Comparison of ENCODE assay signal across 29 cellular contexts in genomic region chr12:106480259-106480658, GRCh38.
"Had no signal": no experiment of that assay in that cellular context is flagged by ENCODE, and none has a peak within 500 bp of the region (broad histone marks: within the 10 kb centered on the region; RNA-seq: fewer than 3 reads in every experiment).

No MANE protein-coding gene starts in this region.

- H3K4me1 Mint-ChIP-seq: activated CD4-positive, alpha-beta memory T cell treated with anti-CD3 and anti-CD28 coated beads, Interleukin-2, amount 10 ng/mL, durations not matched to agents 7 days and 5 days; activated CD4-positive, alpha-beta T cell treated with anti-CD3 and anti-CD28 coated beads for 36 hours; activated naive CD4-positive, alpha-beta T cell treated with anti-CD3 and anti-CD28 coated beads, Interleukin-2, amount 10 ng/mL, durations not matched to agents 7 days and 5 days; activated naive CD8-positive, alpha-beta T cell treated with anti-CD3 and anti-CD28 coated beads for 36 hours had no signal

- DNase-seq: activated CD4-positive, alpha-beta memory T cell treated with anti-CD3 and anti-CD28 coated beads, Interleukin-2, amount 10 ng/mL, durations not matched to agents 7 days and 5 days; activated CD4-positive, alpha-beta T cell treated with anti-CD3 and anti-CD28 coated beads for 36 hours; activated CD4-positive, alpha-beta T cell treated with anti-CD3 and anti-CD28 coated beads, Interleukin-2, amount 50 U/mL, for 1 hour; activated gamma-delta T cell treated with Interleukin-2 at 50 U/mL for 16 hours; activated naive CD4-positive, alpha-beta T cell treated with anti-CD3 and anti-CD28 coated beads, Interleukin-2, amount 10 ng/mL, durations not matched to agents 7 days and 5 days; activated naive CD8-positive, alpha-beta T cell treated with anti-CD3 and anti-CD28 coated beads for 36 hours; activated T-cell treated with anti-CD3 and anti-CD28 coated beads for 4 hours; activated T-cell treated with anti-CD3 and anti-CD28 coated beads, Interleukin-2, amount 50 U/mL, for 48 hours; anterior cingulate cortex; MG63; MV-4-11; NCI-H1092 treated with DMSO at 0.1 percent for 48 hours; NCI-H1417 treated with DMSO at 0.1 percent for 48 hours; NCI-H1694; NCI-H2029; NCI-H345; NCI-H510A treated with DMSO at 0.1 percent for 48 hours; NCI-H69; NK-92 treated with Interleukin-12 subunit alpha and Interleukin-12 subunit beta, amount 100 ng/mL, for 24 hours; OCI-M1; Right ventricle myocardium superior; RPMI8226; SJCRH30; SK-N-SH; T-helper 1 cell had no signal

- H3K9me3 Mint-ChIP-seq: activated CD4-positive, alpha-beta memory T cell treated with anti-CD3 and anti-CD28 coated beads, Interleukin-2, amount 10 ng/mL, durations not matched to agents 7 days and 5 days; activated naive CD4-positive, alpha-beta T cell treated with anti-CD3 and anti-CD28 coated beads, Interleukin-2, amount 10 ng/mL, durations not matched to agents 7 days and 5 days; activated naive CD8-positive, alpha-beta T cell treated with anti-CD3 and anti-CD28 coated beads for 36 hours; activated T-helper 2 cell treated with anti-CD3 and anti-CD28 coated beads, Interferon-gamma antibody, Interleukin-2, Interleukin-4, amounts not matched to agents 10 μg/mL and 5 μg/mL and 100 μg/mL, durations not matched to agents 14 hours and 24 hours and 36 hours; central memory CD8-positive, alpha-beta T cell had no signal

- H3K9ac ChIP-seq: SK-N-SH had no signal

- H3K4me3 ChIP-seq: MG63, SJCRH30 had no signal

- ATAC-seq: activated CD4-positive, alpha-beta T cell treated with anti-CD3 and anti-CD28 coated beads for 36 hours; Panc1 had no signal

- H3K36me3 Mint-ChIP-seq: activated naive CD4-positive, alpha-beta T cell treated with anti-CD3 and anti-CD28 coated beads, Interleukin-2, amount 10 ng/mL, durations not matched to agents 7 days and 5 days had no signal

- H3K36me3 ChIP-seq: MG63, SJCRH30 had no signal

- H3K4me2 ChIP-seq: SK-N-SH had no signal

- H3K9me3 ChIP-seq: MG63, SJCRH30, SK-N-SH had no signal

- H3K4me3 Mint-ChIP-seq: activated CD4-positive, alpha-beta memory T cell treated with anti-CD3 and anti-CD28 coated beads, Interleukin-2, amount 10 ng/mL, durations not matched to agents 7 days and 5 days; activated CD4-positive, alpha-beta T cell treated with anti-CD3 and anti-CD28 coated beads for 36 hours; activated naive CD4-positive, alpha-beta T cell treated with anti-CD3 and anti-CD28 coated beads, Interleukin-2, amount 10 ng/mL, durations not matched to agents 7 days and 5 days; activated naive CD8-positive, alpha-beta T cell treated with anti-CD3 and anti-CD28 coated beads for 36 hours; central memory CD8-positive, alpha-beta T cell had no signal

- H3K4me1 ChIP-seq: SJCRH30 had no signal

- H3K27me3 ChIP-seq: MG63, SJCRH30 had no signal

- H3K27me3 Mint-ChIP-seq: activated CD4-positive, alpha-beta memory T cell treated with anti-CD3 and anti-CD28 coated beads, Interleukin-2, amount 10 ng/mL, durations not matched to agents 7 days and 5 days; activated CD4-positive, alpha-beta T cell treated with anti-CD3 and anti-CD28 coated beads for 36 hours; activated naive CD4-positive, alpha-beta T cell treated with anti-CD3 and anti-CD28 coated beads, Interleukin-2, amount 10 ng/mL, durations not matched to agents 7 days and 5 days; activated naive CD8-positive, alpha-beta T cell treated with anti-CD3 and anti-CD28 coated beads for 36 hours; central memory CD8-positive, alpha-beta T cell had no signal

- H3K27ac Mint-ChIP-seq: activated CD4-positive, alpha-beta memory T cell treated with anti-CD3 and anti-CD28 coated beads, Interleukin-2, amount 10 ng/mL, durations not matched to agents 7 days and 5 days; activated CD4-positive, alpha-beta T cell treated with anti-CD3 and anti-CD28 coated beads for 36 hours; activated naive CD4-positive, alpha-beta T cell treated with anti-CD3 and anti-CD28 coated beads, Interleukin-2, amount 10 ng/mL, durations not matched to agents 7 days and 5 days; activated T-helper 2 cell treated with anti-CD3 and anti-CD28 coated beads, Interferon-gamma antibody, Interleukin-2, Interleukin-4, amounts not matched to agents 10 μg/mL and 5 μg/mL and 100 μg/mL, durations not matched to agents 14 hours and 24 hours and 36 hours had no signal

- H3K27ac ChIP-seq: SJCRH30, VCaP had no signal
